ENCODE assay signal across 8 cellular contexts in genomic region chr22:38201371-38201717, GRCh38. TPM values are rescaled to one million over a fixed set of nuclear protein-coding genes. Genes with fewer than 3 reads are reported as not detected.
DNase-seq lines count a peak whose midpoint lies in the region; ATAC-seq, FAIRE-seq and TF ChIP-seq lines count a peak whose summit lies in the region.

No MANE protein-coding gene starts in this region.

- H3K27me3 ChIP-seq in GM06990 (replicated peaks; ENCODE audit: control insufficient read depth, insufficient read depth, low read length) (no peaks in the 10 kb centered on the region), Peyer's patch (no peaks in the 10 kb centered on the region)

- no peaks in the 10 kb centered on the region for H3K36me3 Mint-ChIP-seq in progenitor cell of endocrine pancreas (ENCODE audit: insufficient read depth)

- TF ChIP-seq POLR2A in Peyer's patch (IDR thresholded peaks at IDR 0.05), result no peak

- peak overlapping the region; percentile 89 to 95 (median 94) for H3K27ac ChIP-seq in Peyer's patch

- ATAC-seq in esophagus mucosa, result peak; percentile 0

- TF ChIP-seq CTCF in GM06990 (IDR thresholded peaks at IDR 0.05; ENCODE audit: insufficient read depth, low read length, poor library complexity, severe bottlenecking) (no peak), Peyer's patch (IDR thresholded peaks at IDR 0.05) (no peak), progenitor cell of endocrine pancreas (IDR thresholded peaks at IDR 0.05; ENCODE audit: unreplicated experiment) (no peak)

- no peak for DNase-seq in GM06990 (ENCODE audit: extremely low read depth, insufficient read length)
- DNase-seq in Peyer's patch, result peak in 1 of 3 donors; percentile 55
- DNase-seq in progenitor cell of endocrine pancreas (ENCODE audit: low spot score, unreplicated experiment), result no peak
- DNase-seq in SKM-1 treated with dmso at 0.1 percent for 144 hours (lab: John Stamatoyannopoulos, UW; ENCODE audit: unreplicated experiment), result no peak
- no peak for DNase-seq in HTR-8/SVneo (ENCODE audit: insufficient read length, low spot score)
- no peak for DNase-seq in HPDE6-E6E7 (ENCODE audit: extremely low spot score)
- no peak for DNase-seq in AG08396 (ENCODE audit: low spot score)

- peak overlapping the region; percentile 55 for H3K4me3 ChIP-seq in GM06990 (replicated peaks; ENCODE audit: low read depth, low read length)
- peak overlapping the region; percentile 67 to 79 (median 68) for H3K4me3 ChIP-seq in Peyer's patch

- peak overlapping the region; percentile 98 for H3K27ac Mint-ChIP-seq in progenitor cell of endocrine pancreas

- H3K9me3 Mint-ChIP-seq in progenitor cell of endocrine pancreas (ENCODE audit: low read depth), result no peaks in the 10 kb centered on the region

- H3K9me3 ChIP-seq in Peyer's patch, result no peaks in the 10 kb centered on the region

- H3K36me3 ChIP-seq in GM06990 (ENCODE audit: control insufficient read depth, insufficient read depth, low read length) (no peaks in the 10 kb centered on the region), Peyer's patch (no peaks in the 10 kb centered on the region)

- no peak for FAIRE-seq in HTR-8/SVneo (lab: Jason Lieb, UNC)

- H3K4me3 Mint-ChIP-seq in progenitor cell of endocrine pancreas (ENCODE audit: low read depth), result peak overlapping the region; percentile 86

- peaks cover 0 to 19% (median 13%) of the 10 kb centered on the region in 4 donors for H3K4me1 ChIP-seq in Peyer's patch

- peaks cover 3% of the 10 kb centered on the region for H3K27me3 Mint-ChIP-seq in progenitor cell of endocrine pancreas

- peaks cover 4% of the 10 kb centered on the region for H3K4me1 Mint-ChIP-seq in progenitor cell of endocrine pancreas (ENCODE audit: low read depth)

RNA-seq across cellular contexts. Expression of gene MAFF, which starts 0.5 kb away (rescaled TPM):
- total RNA-seq in Peyer's patch (10 to 100 TPM in 2 of 4 donors, 1 to 10 TPM in 2; 5.1 to 14.2 (median 12.0) TPM), esophagus mucosa (35.6 TPM), progenitor cell of endocrine pancreas (8.4 and 10.2 TPM in 2 replicates)

RNA-seq across cellular contexts. Expression of gene PLA2G6, which starts 19.7 kb away (rescaled TPM):
- total RNA-seq in Peyer's patch (100 to 1,000 TPM in 1 of 4 donors, 10 to 100 TPM in 3; 19.3 to 102 (median 60.6) TPM), esophagus mucosa (12.8 TPM), progenitor cell of endocrine pancreas (76.0 and 76.4 TPM in 2 replicates)
